ENCODE assay signal across 17 cellular contexts in the genomic region with DNA sequence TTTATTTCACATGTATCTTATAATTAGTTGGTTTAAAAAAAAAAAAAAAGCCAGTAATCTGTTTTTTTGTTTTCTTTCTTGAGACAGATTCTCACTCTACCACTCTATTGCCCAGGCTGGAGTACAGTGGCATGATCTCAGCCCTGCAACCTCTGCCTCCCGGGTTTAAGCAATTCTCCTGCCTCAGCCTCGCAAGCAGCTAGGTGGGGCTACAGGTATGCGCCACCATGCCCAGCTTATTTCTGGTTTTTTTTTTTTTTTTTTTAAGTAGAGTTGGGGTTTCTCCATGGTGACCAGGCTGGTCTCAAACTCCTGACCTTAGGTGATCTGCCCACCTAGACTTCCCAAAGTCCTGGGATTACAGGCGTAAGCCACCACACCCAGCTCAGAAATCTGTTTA.
"Had no signal": no experiment of that assay in that cellular context is flagged by ENCODE, and none has a peak within 500 bp of the region (broad histone marks: within the 10 kb centered on the region; RNA-seq: fewer than 3 reads in every experiment).

No MANE protein-coding gene starts in this region.

- H3K9me3 ChIP-seq: neutrophil, stomach, thoracic aorta had no signal

- H3K27me3 ChIP-seq: neutrophil, stomach had no signal

- FAIRE-seq: astrocyte, islet of Langerhans had no signal

- H3K36me3 ChIP-seq: neutrophil, stomach, thoracic aorta had no signal

- H2AFZ ChIP-seq: parathyroid adenoma had no signal

- H3K79me2 ChIP-seq: parathyroid adenoma had no signal

- H3K4me3 Mint-ChIP-seq: activated B cell treated with CpG ODN at 0.5 μM for 24 hours; activated CD4-positive, alpha-beta T cell treated with anti-CD3 and anti-CD28 coated beads, Interleukin-2, amount 10 ng/mL, durations not matched to agents 24 days and 14 days; activated naive CD4-positive, alpha-beta T cell treated with anti-CD3 and anti-CD28 coated beads, Interleukin-2, amount 10 ng/mL, durations not matched to agents 7 days and 5 days; naive B cell; T-helper 17 cell had no signal

- DNase-seq: activated B cell treated with CpG ODN at 0.5 μM for 24 hours; activated CD4-positive, alpha-beta T cell treated with anti-CD3 and anti-CD28 coated beads, Interleukin-2, amount 10 ng/mL, durations not matched to agents 24 days and 14 days; activated naive CD4-positive, alpha-beta T cell treated with anti-CD3 and anti-CD28 coated beads, Interleukin-2, amount 10 ng/mL, durations not matched to agents 7 days and 5 days; activated T-cell treated with anti-CD3 and anti-CD28 coated beads for 4 hours; mammary epithelial cell; naive B cell; stimulated activated CD4-positive, alpha-beta T cell treated with anti-CD3 and anti-CD28 coated beads, Interleukin-12 subunit alpha, Interleukin-12 subunit beta, amount 100 ng/mL, for 4 hours; stimulated activated CD4-positive, alpha-beta T cell treated with anti-CD3 and anti-CD28 coated beads, Interleukin-2, amount 100 ng/mL, for 24 hours; stomach; T-helper 17 cell had no signal

- H3K36me3 Mint-ChIP-seq: activated naive CD4-positive, alpha-beta T cell treated with anti-CD3 and anti-CD28 coated beads, Interleukin-2, amount 10 ng/mL, durations not matched to agents 7 days and 5 days; naive B cell had no signal

- H3K9ac ChIP-seq: parathyroid adenoma had no signal

- H3K27ac ChIP-seq: neutrophil, parathyroid adenoma, stomach, thoracic aorta had no signal

- H3K27ac Mint-ChIP-seq: activated B cell treated with CpG ODN at 0.5 μM for 24 hours; activated CD4-positive, alpha-beta T cell treated with anti-CD3 and anti-CD28 coated beads, Interleukin-2, amount 10 ng/mL, durations not matched to agents 24 days and 14 days; activated naive CD4-positive, alpha-beta T cell treated with anti-CD3 and anti-CD28 coated beads, Interleukin-2, amount 10 ng/mL, durations not matched to agents 7 days and 5 days; activated T-helper 2 cell treated with anti-CD3 and anti-CD28 coated beads, Interferon-gamma antibody, Interleukin-2, Interleukin-4, amounts not matched to agents 10 μg/mL and 5 μg/mL and 100 μg/mL, durations not matched to agents 14 hours and 24 hours and 36 hours; T-helper 17 cell had no signal

- H3K9me3 Mint-ChIP-seq: activated naive CD4-positive, alpha-beta T cell treated with anti-CD3 and anti-CD28 coated beads, Interleukin-2, amount 10 ng/mL, durations not matched to agents 7 days and 5 days had no signal

- H3K4me1 Mint-ChIP-seq: activated CD4-positive, alpha-beta T cell treated with anti-CD3 and anti-CD28 coated beads, Interleukin-2, amount 10 ng/mL, durations not matched to agents 24 days and 14 days; activated naive CD4-positive, alpha-beta T cell treated with anti-CD3 and anti-CD28 coated beads, Interleukin-2, amount 10 ng/mL, durations not matched to agents 7 days and 5 days; T-helper 17 cell had no signal

- ATAC-seq: left lobe of liver, T-helper 17 cell had no signal

- H3K4me1 ChIP-seq: parathyroid adenoma, stomach had no signal

- H3K4me3 ChIP-seq: stomach, thoracic aorta had no signal
